1 cellular context compared by ENCODE assay signal in genomic region chr9:133004091-133005072, GRCh38.
TF ChIP-seq lines count a peak whose summit lies in the region.

No MANE protein-coding gene starts in this region.

TF ChIP-seq in GM12878, 131 proteins besides CTCF, POLR2A, EP300 and RAD21:
- TF ChIP-seq ZBED1 (IDR thresholded peaks at IDR 0.05; ENCODE audit: borderline replicate concordance) (no peak), SPI1 (IDR thresholded peaks at IDR 0.05; ENCODE audit: borderline replicate concordance, insufficient read depth, low read depth, low read length) (peak; percentile 24; the same call in 1 of the 2 replicates), BRCA1 (IDR thresholded peaks at IDR 0.05; ENCODE audit: low read depth, low read length) (no peak), REST (IDR thresholded peaks at IDR 0.05; ENCODE audit: low read depth, low read length) (no peak)
